Comparison of ENCODE assay signal across 18 cellular contexts in the genomic region with DNA sequence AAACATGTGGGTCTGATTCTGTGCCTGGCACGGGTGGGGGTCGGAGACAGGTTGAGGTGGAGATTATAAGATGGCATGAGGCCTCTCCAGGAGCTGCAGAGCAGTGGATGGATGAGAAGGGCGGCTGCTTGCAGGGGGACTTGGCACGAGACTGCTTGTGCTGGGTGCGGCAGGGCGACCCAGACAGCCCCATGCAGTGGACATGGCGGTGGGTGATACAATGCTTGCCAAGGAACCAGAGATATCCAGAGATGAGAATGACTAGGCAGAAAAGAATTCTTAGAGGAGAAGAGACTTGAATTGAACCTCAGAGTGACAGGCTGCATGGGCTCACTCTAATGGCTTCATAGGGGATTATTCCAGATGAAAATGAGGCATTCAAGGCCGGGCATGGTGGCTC.
DNase-seq lines count a peak whose midpoint lies in the region; ATAC-seq, FAIRE-seq and TF ChIP-seq lines count a peak whose summit lies in the region.
"Had no signal": no experiment of that assay in that cellular context is flagged by ENCODE, and none has a peak within 500 bp of the region (broad histone marks: within the 10 kb centered on the region; RNA-seq: fewer than 3 reads in every experiment).

No MANE protein-coding gene starts in this region.

- H3K36me3 ChIP-seq in MG63 (peaks cover 81% of the 10 kb centered on the region), kidney (ENCODE audit: control insufficient read depth in 1 of 2, insufficient read depth in 2 of 2, low read length in 2 of 2) (peaks cover 0 to 4% of the 10 kb centered on the region in 2 donors), stomach smooth muscle (ENCODE audit: control insufficient read depth in 2 of 2, insufficient read depth in 2 of 2, low read length in 2 of 2) (peaks cover 3 to 12% of the 10 kb centered on the region in 2 donors), small intestine (ENCODE audit: control insufficient read depth in 2 of 2, insufficient read depth in 2 of 2, low read length in 2 of 2) (no peaks in the 10 kb centered on the region)
- H3K36me3 ChIP-seq: BE2C had no signal

- peaks cover 0 to 11% of the 10 kb centered on the region in 2 donors for H3K4me1 ChIP-seq in kidney (ENCODE audit: control insufficient read depth in 1 of 2, insufficient read depth in 1 of 2, low read depth in 1 of 2, low read length in 2 of 2)
- peaks cover 60% of the 10 kb centered on the region for H3K4me1 ChIP-seq in stomach smooth muscle (ENCODE audit: control insufficient read depth, insufficient read depth, low read length)
- no peaks in the 10 kb centered on the region for H3K4me1 ChIP-seq in small intestine (ENCODE audit: control insufficient read depth in 2 of 2, insufficient read depth in 1 of 2, low read depth in 1 of 2, low read length in 1 of 2)
- H3K4me1 ChIP-seq: parathyroid adenoma had no signal

- TF ChIP-seq CTCF in cardiac fibroblast (IDR thresholded peaks at IDR 0.05; ENCODE audit: low read depth, low read length) (no peak), kidney (IDR thresholded peaks at IDR 0.05; ENCODE audit: borderline replicate concordance, extremely low read depth, insufficient read depth) (no peak), foreskin fibroblast (IDR thresholded peaks at IDR 0.05; ENCODE audit: low read depth, low read length) (no peak)

- no peak overlapping the region for H3K9ac ChIP-seq in kidney (ENCODE audit: low read length in 2 of 2)
- H3K9ac ChIP-seq in stomach smooth muscle (ENCODE audit: low read length in 2 of 2) = no peak overlapping the region
- H3K9ac ChIP-seq: parathyroid adenoma had no signal

- 88 to 91% (median 89%) methylated on average over 8 of the region's 8 CpGs for WGBS in small intestine, 3 donors

- FAIRE-seq in kidney (lab: Jason Lieb, UNC) (no peak), small intestine (lab: Jason Lieb, UNC) (no peak)
- FAIRE-seq: frontal cortex, GM18507 had no signal

- DNase-seq in MG63 (peak; percentile 59), cardiac fibroblast (ENCODE audit: low read depth in 2 of 2) (peak; percentile 24 to 34), kidney (peak; percentile 46), small intestine (no peak), foreskin fibroblast (no peak), NCI-H2171 (lab: John Stamatoyannopoulos, UW) (no peak)
- DNase-seq: activated CD4-positive, alpha-beta T cell treated with anti-CD3 and anti-CD28 coated beads for 1 hour; activated CD8-positive, alpha-beta memory T cell treated with anti-CD3 and anti-CD28 coated beads, Interleukin-2, amount 10 ng/mL, durations not matched to agents 7 days and 5 days; activated gamma-delta T cell treated with Interleukin-2 at 50 U/mL for 16 hours; BE2C; effector memory CD4-positive, alpha-beta T cell; NCI-H1417; SHP77 treated with DMSO at 0.1 percent for 48 hours had no signal

- intact Hi-C loops in kidney (cut with DNase I) = no loop called here

- no peak for ATAC-seq in GM18867 (IDR thresholded peaks at IDR 0.05; ENCODE audit: unreplicated experiment)
- ATAC-seq: activated CD8-positive, alpha-beta memory T cell treated with anti-CD3 and anti-CD28 coated beads, Interleukin-2, amount 10 ng/mL, durations not matched to agents 7 days and 5 days had no signal

- no peak overlapping the region for H3K4me3 ChIP-seq in MG63
- H3K4me3 ChIP-seq in cardiac fibroblast (replicated peaks in 1 of 2; ENCODE audit: low read depth in 2 of 2, low read length in 2 of 2) = no peak overlapping the region
- no peak overlapping the region for H3K4me3 ChIP-seq in kidney (ENCODE audit: low read length in 2 of 2)
- no peak overlapping the region for H3K4me3 ChIP-seq in stomach smooth muscle (ENCODE audit: low read length in 2 of 2)
- no peak overlapping the region for H3K4me3 ChIP-seq in small intestine (ENCODE audit: low read depth in 1 of 2, low read length in 2 of 2)
- no peak overlapping the region for H3K4me3 ChIP-seq in foreskin fibroblast (ENCODE audit: low read depth in 1 of 2, low read length in 2 of 2)

- H3K27ac ChIP-seq in kidney (ENCODE audit: low read depth in 2 of 2, low read length in 2 of 2) (no peak overlapping the region), stomach smooth muscle (ENCODE audit: low read length) (peak overlapping the region; percentile 84), small intestine (ENCODE audit: low read depth in 1 of 2, low read length in 1 of 2) (no peak overlapping the region)
- H3K27ac ChIP-seq: parathyroid adenoma had no signal

- no peaks in the 10 kb centered on the region for H3K27me3 ChIP-seq in MG63
- no peaks in the 10 kb centered on the region for H3K27me3 ChIP-seq in stomach smooth muscle (ENCODE audit: control insufficient read depth in 1 of 2, insufficient read depth in 2 of 2, low read length in 2 of 2)
- no peaks in the 10 kb centered on the region for H3K27me3 ChIP-seq in small intestine (ENCODE audit: control insufficient read depth in 2 of 2, insufficient read depth in 2 of 2, low read length in 2 of 2)
- H3K27me3 ChIP-seq: BE2C had no signal

- H3K9me3 ChIP-seq in MG63 = no peaks in the 10 kb centered on the region
- H3K9me3 ChIP-seq in kidney (ENCODE audit: control insufficient read depth in 1 of 2, low read length in 2 of 2) = no peaks in the 10 kb centered on the region
- H3K9me3 ChIP-seq in stomach smooth muscle (ENCODE audit: control insufficient read depth in 2 of 2, low read length in 2 of 2) = no peaks in the 10 kb centered on the region
- H3K9me3 ChIP-seq in small intestine (ENCODE audit: control insufficient read depth, low read depth) = no peaks in the 10 kb centered on the region
- H3K9me3 ChIP-seq: BE2C had no signal

Comparison
In these comparisons a context has a peak if more than half of its experiments do, and no peak if none do; other contexts are left out.
1. DNase-seq: peak in MG63 (single experiment), cardiac fibroblast (2 of 2) and kidney (single experiment); none in small intestine (single experiment), foreskin fibroblast (0 of 2) and NCI-H2171 (single experiment).